Comparison of ENCODE assay signal across 22 cellular contexts in genomic region chr2:4381773-4382172, GRCh38.
"Had no signal": no experiment of that assay in that cellular context is flagged by ENCODE, and none has a peak within 500 bp of the region (broad histone marks: within the 10 kb centered on the region; RNA-seq: fewer than 3 reads in every experiment).

No MANE protein-coding gene starts in this region.

- H3K9me3 ChIP-seq: ovary, prostate gland, testis, uterus had no signal

- H3K27ac Mint-ChIP-seq: activated CD4-positive, alpha-beta memory T cell treated with anti-CD3 and anti-CD28 coated beads for 36 hours; activated naive CD8-positive, alpha-beta T cell treated with anti-CD3 and anti-CD28 coated beads, Interleukin-2, amount 50 U/mL, for 24 hours; activated T-cell treated with anti-CD3 and anti-CD28 coated beads, Interleukin-2, amount 50 U/mL, for 72 hours; naive thymus-derived CD4-positive, alpha-beta T cell; stimulated activated naive B cell treated with anti-CD40 and anti-IgM and Interleukin-4, amounts not matched to agents 10 μg/mL and 1 μg/mL and 100 μg/mL, for 72 hours had no signal

- H3K4me3 ChIP-seq: cardiac muscle cell, heart right ventricle, left ventricle myocardium inferior, ovary, prostate gland, testis, uterus had no signal

- ATAC-seq: activated naive CD8-positive, alpha-beta T cell treated with anti-CD3 and anti-CD28 coated beads, Interleukin-2, amount 50 U/mL, for 24 hours; activated T-cell treated with anti-CD3 and anti-CD28 coated beads, Interleukin-2, amount 50 U/mL, for 72 hours; heart right ventricle; naive thymus-derived CD4-positive, alpha-beta T cell; stimulated activated naive B cell treated with anti-CD40 and anti-IgM and Interleukin-4, amounts not matched to agents 10 μg/mL and 1 μg/mL and 100 μg/mL, for 72 hours had no signal

- H3K36me3 Mint-ChIP-seq: activated CD4-positive, alpha-beta memory T cell treated with anti-CD3 and anti-CD28 coated beads for 36 hours; naive thymus-derived CD4-positive, alpha-beta T cell; stimulated activated naive B cell treated with anti-CD40 and anti-IgM and Interleukin-4, amounts not matched to agents 10 μg/mL and 1 μg/mL and 100 μg/mL, for 72 hours had no signal

- H3K27me3 ChIP-seq: cardiac muscle cell, heart right ventricle, ovary, testis, uterus had no signal

- H3K4me1 ChIP-seq: heart right ventricle, left ventricle myocardium inferior, prostate gland, testis, uterus had no signal

- H3K27ac ChIP-seq: cardiac muscle cell, heart right ventricle, left ventricle myocardium inferior, ovary, prostate gland, testis, uterus had no signal

- H3K27me3 Mint-ChIP-seq: activated CD4-positive, alpha-beta memory T cell treated with anti-CD3 and anti-CD28 coated beads for 36 hours; activated naive CD8-positive, alpha-beta T cell treated with anti-CD3 and anti-CD28 coated beads, Interleukin-2, amount 50 U/mL, for 24 hours; naive thymus-derived CD4-positive, alpha-beta T cell; stimulated activated naive B cell treated with anti-CD40 and anti-IgM and Interleukin-4, amounts not matched to agents 10 μg/mL and 1 μg/mL and 100 μg/mL, for 72 hours had no signal

- H3K36me3 ChIP-seq: cardiac muscle cell, heart right ventricle, left ventricle myocardium inferior, ovary, prostate gland, uterus had no signal

- H3K4me3 Mint-ChIP-seq: activated CD4-positive, alpha-beta memory T cell treated with anti-CD3 and anti-CD28 coated beads for 36 hours; activated naive CD8-positive, alpha-beta T cell treated with anti-CD3 and anti-CD28 coated beads, Interleukin-2, amount 50 U/mL, for 24 hours; activated T-cell treated with anti-CD3 and anti-CD28 coated beads, Interleukin-2, amount 50 U/mL, for 72 hours; naive thymus-derived CD4-positive, alpha-beta T cell; neural crest cell; stimulated activated naive B cell treated with anti-CD40 and anti-IgM and Interleukin-4, amounts not matched to agents 10 μg/mL and 1 μg/mL and 100 μg/mL, for 72 hours had no signal

- DNase-seq: activated CD4-positive, alpha-beta memory T cell treated with anti-CD3 and anti-CD28 coated beads for 36 hours; activated CD4-positive, alpha-beta T cell treated with anti-CD3 and anti-CD28 coated beads for 48 hours; activated effector memory CD4-positive, alpha-beta T cell treated with anti-CD3 and anti-CD28 coated beads, Interleukin-2, amount 50 U/mL, for 16 hours; activated naive CD4-positive, alpha-beta T cell treated with anti-CD3 and anti-CD28 coated beads, Interleukin-2, amount 50 U/mL, for 16 hours; activated naive CD8-positive, alpha-beta T cell treated with anti-CD3 and anti-CD28 coated beads, Interleukin-2, amount 50 U/mL, for 24 hours; activated T-cell treated with anti-CD3 and anti-CD28 coated beads, Interleukin-2, amount 50 U/mL, for 72 hours; effector CD4-positive, alpha-beta T cell; erythroblast; foreskin fibroblast; heart right ventricle; left ventricle myocardium inferior; naive thymus-derived CD4-positive, alpha-beta T cell; ovary; stimulated activated CD4-positive, alpha-beta T cell treated with anti-CD3 and anti-CD28 coated beads, Interleukin-2, amount 100 ng/mL, for 48 hours; stimulated activated CD8-positive, alpha-beta memory T cell treated with anti-CD3 and anti-CD28 coated beads, Interleukin-4, amount 100 ng/mL, for 48 hours; stimulated activated naive B cell treated with anti-CD40 and anti-IgM and Interleukin-4, amounts not matched to agents 10 μg/mL and 1 μg/mL and 100 μg/mL, for 72 hours; testis; trophoblast cell; uterus had no signal

- H3K4me1 Mint-ChIP-seq: activated naive CD8-positive, alpha-beta T cell treated with anti-CD3 and anti-CD28 coated beads, Interleukin-2, amount 50 U/mL, for 24 hours; naive thymus-derived CD4-positive, alpha-beta T cell; stimulated activated naive B cell treated with anti-CD40 and anti-IgM and Interleukin-4, amounts not matched to agents 10 μg/mL and 1 μg/mL and 100 μg/mL, for 72 hours had no signal
